Comparison of ENCODE assay signal across 23 cellular contexts in the genomic region with DNA sequence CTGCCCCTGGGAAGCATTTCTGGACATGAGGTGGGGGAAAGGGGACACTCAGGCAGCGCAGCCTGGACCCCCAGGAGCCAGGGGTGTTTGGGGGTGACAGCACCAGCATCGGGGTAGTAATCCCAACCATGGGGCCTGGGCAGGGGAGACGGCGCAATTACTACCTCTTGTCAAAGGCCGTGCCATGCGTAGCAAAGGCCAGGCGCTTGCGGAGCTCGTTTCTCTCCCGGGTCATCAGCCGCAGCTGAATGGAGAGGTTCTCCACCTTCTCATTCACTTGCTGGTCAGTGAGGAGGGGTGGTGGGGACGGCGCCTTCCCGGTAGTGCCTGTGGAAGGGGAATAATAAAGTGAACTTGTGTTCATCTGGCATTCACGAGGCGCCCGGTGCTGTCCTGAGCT.
DNase-seq lines count a peak whose midpoint lies in the region; ATAC-seq and TF ChIP-seq lines count a peak whose summit lies in the region.
"Had no signal": no experiment of that assay in that cellular context is flagged by ENCODE, and none has a peak within 500 bp of the region (broad histone marks: within the 10 kb centered on the region; RNA-seq: fewer than 3 reads in every experiment).

No MANE protein-coding gene starts in this region.

- no peaks in the 10 kb centered on the region for H3K9me3 Mint-ChIP-seq in GM23338
- H3K9me3 Mint-ChIP-seq: CD4-positive, CD25-positive, alpha-beta regulatory T cell; HFFc6; IgD-negative memory B cell had no signal

- H3K79me2 ChIP-seq in GM23338 (replicated peaks; ENCODE audit: insufficient read depth) = peaks cover 9% of the 10 kb centered on the region

- TF ChIP-seq POLR2A in adrenal gland (IDR thresholded peaks at IDR 0.05) = no peak
- no peak for TF ChIP-seq POLR2A in prostate gland (IDR thresholded peaks at IDR 0.05)

- no peaks in the 10 kb centered on the region for H3K27me3 ChIP-seq in GM23338 (ENCODE audit: insufficient read depth)
- H3K27me3 ChIP-seq in adrenal gland = no peaks in the 10 kb centered on the region
- no peaks in the 10 kb centered on the region for H3K27me3 ChIP-seq in lower lobe of right lung (ENCODE audit: low read depth)
- H3K27me3 ChIP-seq in prostate gland (replicated peaks; ENCODE audit: insufficient read depth) = no peaks in the 10 kb centered on the region
- H3K27me3 ChIP-seq: Peyer's patch had no signal

- H3K27ac ChIP-seq in GM23338 (ENCODE audit: low read depth) (no peak overlapping the region), adrenal gland (peak overlapping the region in 4 of 5 donors; percentile 6 to 82 (median 52)), lower lobe of right lung (no peak overlapping the region), prostate gland (peak overlapping the region; percentile 61 to 72)
- H3K27ac ChIP-seq: GM23248, KMS-11, Peyer's patch had no signal

- no peak for DNase-seq in GM23338 (ENCODE audit: low spot score)
- no peak for DNase-seq in adrenal gland
- peak; percentile 41 for DNase-seq in lower lobe of right lung
- DNase-seq in prostate gland (ENCODE audit: low spot score) = no peak
- DNase-seq in posterior vena cava (ENCODE audit: low spot score) = no peak
- DNase-seq in pons (ENCODE audit: low spot score) = no peak
- no peak for DNase-seq in NCI-H1048 (lab: John Stamatoyannopoulos, UW)
- DNase-seq: CD4-positive, CD25-positive, alpha-beta regulatory T cell; COR-L47; DMS53; GM23248; HFFc6; NCI-H1092; NCI-H1417 treated with DMSO at 0.1 percent for 48 hours; NCI-H1694 treated with DMSO at 0.1 percent for 48 hours; NCI-H2081; NCI-H2227 treated with DMSO at 0.1 percent for 48 hours; NCI-H69; Peyer's patch had no signal

- 88 to 95% (median 94%) methylated on average over 13 to 17 of the region's 17 CpGs for WGBS in adrenal gland, 4 donors
- WGBS in prostate gland = 76% methylated on average over 17 of the region's 17 CpGs

- H3K4me3 ChIP-seq in GM23338 (no peak overlapping the region), adrenal gland (no peak overlapping the region), lower lobe of right lung (no peak overlapping the region), prostate gland (no peak overlapping the region)
- H3K4me3 ChIP-seq: GM23248, HAP-1, Peyer's patch had no signal

- intact Hi-C loops in adrenal gland (cut with DNase I) (no loop called here), lower lobe of right lung (cut with DNase I) (no loop called here), prostate gland (cut with DNase I) (no loop called here), posterior vena cava (cut with DNase I) (no loop called here)

- H3K4me1 Mint-ChIP-seq in GM23338 = peaks cover 13% of the 10 kb centered on the region
- H3K4me1 Mint-ChIP-seq: IgD-negative memory B cell had no signal

- peak overlapping the region; percentile 75 for H3K27ac Mint-ChIP-seq in GM23338
- H3K27ac Mint-ChIP-seq: CD4-positive, CD25-positive, alpha-beta regulatory T cell; HFFc6; IgD-negative memory B cell had no signal

- peaks cover 38% of the 10 kb centered on the region for H3K36me3 Mint-ChIP-seq in GM23338 (ENCODE audit: low read depth)
- H3K36me3 Mint-ChIP-seq: CD4-positive, CD25-positive, alpha-beta regulatory T cell had no signal

- H3K27me3 Mint-ChIP-seq in GM23338 (ENCODE audit: insufficient read depth, low read depth, poor library complexity) = peaks cover 5% of the 10 kb centered on the region
- H3K27me3 Mint-ChIP-seq: CD4-positive, CD25-positive, alpha-beta regulatory T cell; IgD-negative memory B cell had no signal

- H3K36me3 ChIP-seq in GM23338 (ENCODE audit: insufficient read depth) (peaks cover 8% of the 10 kb centered on the region; the same call in 1 of the 2 replicates), adrenal gland (replicated peaks in 1 of 2) (peaks cover 0 to 36% of the 10 kb centered on the region in 2 donors), lower lobe of right lung (peaks cover 34% of the 10 kb centered on the region), prostate gland (peaks cover 0 to 6% of the 10 kb centered on the region in 2 donors)

- no peaks in the 10 kb centered on the region for H3K9me2 ChIP-seq in GM23338 (ENCODE audit: insufficient read depth)

- H3K4me2 ChIP-seq in GM23338 = no peak overlapping the region
- H3K4me2 ChIP-seq: KMS-11 had no signal

- H3K9me3 ChIP-seq in adrenal gland (replicated peaks in 1 of 3) (no peaks in the 10 kb centered on the region), lower lobe of right lung (no peaks in the 10 kb centered on the region), prostate gland (no peaks in the 10 kb centered on the region)
- H3K9me3 ChIP-seq: HAP-1, Peyer's patch had no signal

- no peaks in the 10 kb centered on the region for H4K20me1 ChIP-seq in GM23338 (replicated peaks; ENCODE audit: insufficient read depth)

- no peak for TF ChIP-seq CTCF in GM23338 (conservative IDR thresholded peaks at IDR 0.05; ENCODE audit: low read depth in 2 of 2)
- TF ChIP-seq CTCF in adrenal gland (IDR thresholded peaks at IDR 0.05) = no peak
- TF ChIP-seq CTCF in lower lobe of right lung (IDR thresholded peaks at IDR 0.05) = no peak
- TF ChIP-seq CTCF in prostate gland (IDR thresholded peaks at IDR 0.05) = no peak

- H3F3A ChIP-seq in GM23338 (replicated peaks; ENCODE audit: low read depth) = 0 out of 2 replicates have a peak, but pooled peaks cover 2% of the 10 kb centered on the region

- H3K4me1 ChIP-seq in GM23338 (ENCODE audit: insufficient read depth) = peaks cover 4% of the 10 kb centered on the region
- H3K4me1 ChIP-seq in adrenal gland (replicated peaks in 1 of 2) = peaks cover 0 to 12% of the 10 kb centered on the region in 2 donors
- no peaks in the 10 kb centered on the region for H3K4me1 ChIP-seq in lower lobe of right lung
- H3K4me1 ChIP-seq in prostate gland (replicated peaks) = peaks cover 16% of the 10 kb centered on the region
- H3K4me1 ChIP-seq: HAP-1, Peyer's patch had no signal

- ATAC-seq in GM23338 = no peak
- no peak for ATAC-seq in lower lobe of right lung
- no peak for ATAC-seq in HG02885 (IDR thresholded peaks at IDR 0.05; ENCODE audit: poor library complexity, unreplicated experiment)

- no peak overlapping the region for H3K4me3 Mint-ChIP-seq in GM23338
- H3K4me3 Mint-ChIP-seq: CD4-positive, CD25-positive, alpha-beta regulatory T cell; HFFc6; IgD-negative memory B cell had no signal

- H2AFZ ChIP-seq in GM23338 = no peak overlapping the region
- H2AFZ ChIP-seq: GM23248 had no signal

TF ChIP-seq in GM23338, 12 proteins besides CTCF, POLR2A, EP300 and RAD21:
- TF ChIP-seq EZH2 (IDR thresholded peaks at IDR 0.05; ENCODE audit: low read depth, unreplicated experiment) = no peak
- TF ChIP-seq JUNB (IDR thresholded peaks at IDR 0.05; ENCODE audit: unreplicated experiment) = no peak
- no peak for TF ChIP-seq ZNF331 (CRISPR knock-in tag; IDR thresholded peaks at IDR 0.05; ENCODE audit: low read depth)

Comparison
In these comparisons a context has a peak if more than half of its experiments do, and no peak if none do; other contexts are left out.
1. H3K27ac ChIP-seq: peak in adrenal gland (4 of 5) and prostate gland (2 of 2); none in GM23338 (single experiment) and lower lobe of right lung (single experiment).